Comparison of ENCODE assay signal across 37 cellular contexts in the genomic region with DNA sequence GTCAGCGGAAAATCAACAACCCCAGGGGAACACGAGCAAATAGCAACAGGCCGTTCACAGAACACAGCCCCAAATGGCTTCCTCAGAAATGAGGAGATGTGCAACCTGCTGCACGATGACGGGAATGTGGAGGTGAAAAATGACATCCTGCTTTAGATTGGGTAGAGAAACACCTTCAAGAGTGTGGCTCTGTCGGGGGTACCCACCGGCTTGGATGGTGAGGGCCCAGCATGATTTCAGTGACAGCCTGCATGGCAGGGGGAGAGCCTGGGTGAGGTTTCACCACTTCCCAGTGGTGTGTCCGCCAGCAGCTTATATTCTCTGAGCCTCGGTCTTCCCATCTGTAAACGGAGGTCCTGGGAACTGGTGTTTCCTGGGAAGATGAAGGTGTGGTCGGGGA.
"Had no signal": no experiment of that assay in that cellular context is flagged by ENCODE, and none has a peak within 500 bp of the region (broad histone marks: within the 10 kb centered on the region; RNA-seq: fewer than 3 reads in every experiment).

No MANE protein-coding gene starts in this region.

- H3K4me1 Mint-ChIP-seq: activated B cell treated with CpG ODN at 0.5 μM for 24 hours; activated CD4-positive, alpha-beta T cell treated with anti-CD3 and anti-CD28 coated beads, Interleukin-2, amount 10 ng/mL, durations not matched to agents 24 days and 14 days; activated CD8-positive, alpha-beta memory T cell treated with anti-CD3 and anti-CD28 coated beads, Interleukin-2, amount 10 ng/mL, durations not matched to agents 7 days and 5 days; activated naive CD8-positive, alpha-beta T cell treated with anti-CD3 and anti-CD28 coated beads for 36 hours; activated naive CD8-positive, alpha-beta T cell treated with anti-CD3 and anti-CD28 coated beads, Interleukin-2, amount 50 U/mL, for 24 hours had no signal

- ATAC-seq: activated CD4-positive, CD25-positive, alpha-beta regulatory T cell treated with anti-CD3 and anti-CD28 coated beads, Interleukin-2, amount 50 U/mL, for 24 hours; activated CD8-positive, alpha-beta memory T cell treated with anti-CD3 and anti-CD28 coated beads, Interleukin-2, amount 10 ng/mL, durations not matched to agents 7 days and 5 days; activated CD8-positive, alpha-beta T cell treated with anti-CD3 and anti-CD28 coated beads, Interleukin-2, amount 10 ng/mL, durations not matched to agents 7 days and 5 days; activated naive CD8-positive, alpha-beta T cell treated with anti-CD3 and anti-CD28 coated beads, Interleukin-2, amount 50 U/mL, for 24 hours; effector memory CD8-positive, alpha-beta T cell; gastroesophageal sphincter; T-helper 17 cell had no signal

- H3K27me3 ChIP-seq: body of pancreas, breast epithelium had no signal

- H3K4me1 ChIP-seq: body of pancreas had no signal

- H3K4me3 Mint-ChIP-seq: activated B cell treated with CpG ODN at 0.5 μM for 24 hours; activated CD4-positive, alpha-beta memory T cell treated with anti-CD3 and anti-CD28 coated beads for 36 hours; activated CD4-positive, alpha-beta T cell treated with anti-CD3 and anti-CD28 coated beads, Interleukin-2, amount 10 ng/mL, durations not matched to agents 24 days and 14 days; activated CD8-positive, alpha-beta memory T cell treated with anti-CD3 and anti-CD28 coated beads, Interleukin-2, amount 10 ng/mL, durations not matched to agents 7 days and 5 days; activated CD8-positive, alpha-beta T cell treated with anti-CD3 and anti-CD28 coated beads, Interleukin-2, amount 10 ng/mL, durations not matched to agents 7 days and 5 days; activated naive CD4-positive, alpha-beta T cell treated with anti-CD3 and anti-CD28 coated beads for 36 hours; activated naive CD4-positive, alpha-beta T cell treated with anti-CD3 and anti-CD28 coated beads, Interleukin-2, amount 50 U/mL, for 24 hours; activated naive CD8-positive, alpha-beta T cell treated with anti-CD3 and anti-CD28 coated beads for 36 hours; activated naive CD8-positive, alpha-beta T cell treated with anti-CD3 and anti-CD28 coated beads, Interleukin-2, amount 50 U/mL, for 24 hours; activated T-helper 1 cell treated with anti-CD3 and anti-CD28 coated beads, Interleukin-12 subunit alpha, Interleukin-12 subunit beta, Interleukin-2, Interleukin-4 antibody, amounts not matched to agents 30 ng/mL and 10 ng/mL and 1 ng/mL, durations not matched to agents 14 hours and 24 hours and 36 hours; dendritic cell treated with granulocyte-macrophage colony-stimulating factor and Interleukin-4, amounts not matched to agents 40 ng/mL and 50 ng/mL, for 4 days; effector memory CD8-positive, alpha-beta T cell; T-helper 17 cell; T-helper 2 cell treated with Interferon-gamma antibody and Interleukin-4, amounts not matched to agents 5 μg/mL and 100 μg/mL, for 36 hours had no signal

- H3K27ac Mint-ChIP-seq: activated B cell treated with CpG ODN at 0.5 μM for 24 hours; activated CD4-positive, alpha-beta memory T cell treated with anti-CD3 and anti-CD28 coated beads for 36 hours; activated CD4-positive, alpha-beta T cell treated with anti-CD3 and anti-CD28 coated beads, Interleukin-2, amount 10 ng/mL, durations not matched to agents 24 days and 14 days; activated CD8-positive, alpha-beta memory T cell treated with anti-CD3 and anti-CD28 coated beads, Interleukin-2, amount 10 ng/mL, durations not matched to agents 7 days and 5 days; activated CD8-positive, alpha-beta T cell treated with anti-CD3 and anti-CD28 coated beads, Interleukin-2, amount 10 ng/mL, durations not matched to agents 7 days and 5 days; activated naive CD4-positive, alpha-beta T cell treated with anti-CD3 and anti-CD28 coated beads for 36 hours; activated naive CD4-positive, alpha-beta T cell treated with anti-CD3 and anti-CD28 coated beads, Interleukin-2, amount 50 U/mL, for 24 hours; activated naive CD8-positive, alpha-beta T cell treated with anti-CD3 and anti-CD28 coated beads for 36 hours; activated naive CD8-positive, alpha-beta T cell treated with anti-CD3 and anti-CD28 coated beads, Interleukin-2, amount 50 U/mL, for 24 hours; activated T-helper 1 cell treated with anti-CD3 and anti-CD28 coated beads, Interleukin-12 subunit alpha, Interleukin-12 subunit beta, Interleukin-2, Interleukin-4 antibody, amounts not matched to agents 30 ng/mL and 10 ng/mL and 1 ng/mL, durations not matched to agents 14 hours and 24 hours and 36 hours; activated T-helper 2 cell treated with anti-CD3 and anti-CD28 coated beads, Interferon-gamma antibody, Interleukin-2, Interleukin-4, amounts not matched to agents 10 μg/mL and 5 μg/mL and 100 μg/mL, durations not matched to agents 14 hours and 24 hours and 36 hours; dendritic cell treated with granulocyte-macrophage colony-stimulating factor and Interleukin-4, amounts not matched to agents 40 ng/mL and 50 ng/mL, for 4 days; effector memory CD8-positive, alpha-beta T cell; T-helper 17 cell; T-helper 2 cell treated with Interferon-gamma antibody and Interleukin-4, amounts not matched to agents 5 μg/mL and 100 μg/mL, for 36 hours had no signal

- DNase-seq: activated B cell treated with CpG ODN at 0.5 μM for 24 hours; activated CD4-positive, alpha-beta memory T cell treated with anti-CD3 and anti-CD28 coated beads for 36 hours; activated CD4-positive, alpha-beta T cell treated with anti-CD3 and anti-CD28 coated beads, Interleukin-2, amount 10 ng/mL, durations not matched to agents 24 days and 14 days; activated CD8-positive, alpha-beta memory T cell treated with anti-CD3 and anti-CD28 coated beads, Interleukin-2, amount 10 ng/mL, durations not matched to agents 7 days and 5 days; activated CD8-positive, alpha-beta memory T cell treated with anti-CD3 and anti-CD28 coated beads, Interleukin-2, amount 50 U/mL, for 4 hours; activated CD8-positive, alpha-beta T cell treated with anti-CD3 and anti-CD28 coated beads, Interleukin-2, amount 10 ng/mL, durations not matched to agents 7 days and 5 days; activated effector memory CD4-positive, alpha-beta T cell treated with anti-CD3 and anti-CD28 coated beads, Interleukin-2, amount 50 U/mL, for 16 hours; activated naive CD4-positive, alpha-beta T cell treated with anti-CD3 and anti-CD28 coated beads for 36 hours; activated naive CD8-positive, alpha-beta T cell treated with anti-CD3 and anti-CD28 coated beads for 36 hours; activated naive CD8-positive, alpha-beta T cell treated with anti-CD3 and anti-CD28 coated beads, Interleukin-2, amount 50 U/mL, for 24 hours; activated T-cell treated with anti-CD3 and anti-CD28 coated beads, Interleukin-2, amount 50 U/mL, for 1 hour; activated T-cell treated with anti-CD3 and anti-CD28 coated beads, Interleukin-2, amount 50 U/mL, for 48 hours; adrenal gland; amygdala; aorta; body of pancreas; central memory CD4-positive, alpha-beta T cell; cerebellar nuclear complex; dorsolateral prefrontal cortex; effector memory CD8-positive, alpha-beta T cell; esophagus squamous epithelium; foreskin melanocyte; T-helper 1 cell; T-helper 17 cell; T1000; WERI-Rb-1 had no signal

- H3K9me3 Mint-ChIP-seq: activated CD4-positive, alpha-beta memory T cell treated with anti-CD3 and anti-CD28 coated beads for 36 hours; activated CD4-positive, alpha-beta T cell treated with anti-CD3 and anti-CD28 coated beads, Interleukin-2, amount 10 ng/mL, durations not matched to agents 24 days and 14 days; activated naive CD4-positive, alpha-beta T cell treated with anti-CD3 and anti-CD28 coated beads for 36 hours; activated naive CD4-positive, alpha-beta T cell treated with anti-CD3 and anti-CD28 coated beads, Interleukin-2, amount 50 U/mL, for 24 hours; activated naive CD8-positive, alpha-beta T cell treated with anti-CD3 and anti-CD28 coated beads for 36 hours; activated naive CD8-positive, alpha-beta T cell treated with anti-CD3 and anti-CD28 coated beads, Interleukin-2, amount 50 U/mL, for 24 hours; activated T-helper 1 cell treated with anti-CD3 and anti-CD28 coated beads, Interleukin-12 subunit alpha, Interleukin-12 subunit beta, Interleukin-2, Interleukin-4 antibody, amounts not matched to agents 30 ng/mL and 10 ng/mL and 1 ng/mL, durations not matched to agents 14 hours and 24 hours and 36 hours; activated T-helper 2 cell treated with anti-CD3 and anti-CD28 coated beads, Interferon-gamma antibody, Interleukin-2, Interleukin-4, amounts not matched to agents 10 μg/mL and 5 μg/mL and 100 μg/mL, durations not matched to agents 14 hours and 24 hours and 36 hours; dendritic cell treated with granulocyte-macrophage colony-stimulating factor and Interleukin-4, amounts not matched to agents 40 ng/mL and 50 ng/mL, for 4 days; effector memory CD8-positive, alpha-beta T cell; T-helper 2 cell treated with Interferon-gamma antibody and Interleukin-4, amounts not matched to agents 5 μg/mL and 100 μg/mL, for 36 hours had no signal

- H3K36me3 ChIP-seq: adrenal gland, breast epithelium, cardiac muscle cell, esophagus squamous epithelium, gastroesophageal sphincter, WERI-Rb-1 had no signal

- H3K27ac ChIP-seq: adrenal gland, body of pancreas, cardiac muscle cell, coronary artery, dorsolateral prefrontal cortex, epithelial cell of prostate, esophagus squamous epithelium, WERI-Rb-1 had no signal

- H3K9me3 ChIP-seq: adrenal gland, body of pancreas, breast epithelium, esophagus squamous epithelium, gastroesophageal sphincter had no signal

- H3K36me3 Mint-ChIP-seq: activated CD4-positive, alpha-beta memory T cell treated with anti-CD3 and anti-CD28 coated beads for 36 hours; activated CD8-positive, alpha-beta memory T cell treated with anti-CD3 and anti-CD28 coated beads, Interleukin-2, amount 10 ng/mL, durations not matched to agents 7 days and 5 days; activated naive CD4-positive, alpha-beta T cell treated with anti-CD3 and anti-CD28 coated beads, Interleukin-2, amount 50 U/mL, for 24 hours; activated naive CD8-positive, alpha-beta T cell treated with anti-CD3 and anti-CD28 coated beads for 36 hours had no signal

- H3K4me3 ChIP-seq: adrenal gland, body of pancreas, cardiac muscle cell, coronary artery, esophagus squamous epithelium had no signal
